Comparison of ENCODE assay signal across 1 cellular context in the genomic region with DNA sequence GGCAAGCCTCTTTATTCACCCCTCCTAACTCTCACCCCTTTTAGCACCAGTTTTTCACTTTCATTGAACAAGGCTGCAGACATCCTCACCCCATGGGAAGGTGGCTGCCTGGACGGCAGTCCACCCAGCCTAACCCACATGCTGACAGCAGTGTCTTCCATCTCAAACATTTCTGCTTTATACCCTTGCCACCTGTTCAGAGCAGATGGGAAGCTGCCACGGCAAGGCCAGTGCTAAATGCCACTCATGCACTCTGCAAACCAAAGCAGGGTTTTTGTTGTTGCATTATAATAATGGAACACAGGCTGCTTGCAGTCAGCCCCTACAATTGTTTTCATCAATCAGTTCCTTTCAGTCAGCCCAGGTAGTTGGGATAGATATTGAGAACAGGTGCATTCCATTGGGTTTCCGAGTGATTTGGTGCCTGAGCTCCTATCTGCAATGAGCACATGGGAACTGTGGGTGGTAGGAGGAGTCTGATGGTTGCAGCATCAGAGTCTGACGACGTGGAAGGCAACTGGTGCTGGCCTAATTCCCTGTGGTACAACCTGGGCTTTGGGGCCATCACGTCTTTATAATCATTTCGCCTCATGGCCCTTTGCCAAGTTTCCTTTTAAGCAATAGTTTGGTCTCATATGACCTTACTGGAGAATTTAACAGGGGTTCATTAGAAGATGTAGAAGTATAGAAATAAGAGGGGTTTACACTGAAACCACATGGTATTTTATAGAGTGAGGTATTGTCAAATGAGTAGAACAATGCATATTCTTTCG.
TF ChIP-seq lines count a peak whose summit lies in the region.

No MANE protein-coding gene starts in this region.

TF ChIP-seq in K562, 482 proteins besides CTCF, POLR2A, EP300 and RAD21 (continued from another document and continues in another):
- TF ChIP-seq, protein P1, sequence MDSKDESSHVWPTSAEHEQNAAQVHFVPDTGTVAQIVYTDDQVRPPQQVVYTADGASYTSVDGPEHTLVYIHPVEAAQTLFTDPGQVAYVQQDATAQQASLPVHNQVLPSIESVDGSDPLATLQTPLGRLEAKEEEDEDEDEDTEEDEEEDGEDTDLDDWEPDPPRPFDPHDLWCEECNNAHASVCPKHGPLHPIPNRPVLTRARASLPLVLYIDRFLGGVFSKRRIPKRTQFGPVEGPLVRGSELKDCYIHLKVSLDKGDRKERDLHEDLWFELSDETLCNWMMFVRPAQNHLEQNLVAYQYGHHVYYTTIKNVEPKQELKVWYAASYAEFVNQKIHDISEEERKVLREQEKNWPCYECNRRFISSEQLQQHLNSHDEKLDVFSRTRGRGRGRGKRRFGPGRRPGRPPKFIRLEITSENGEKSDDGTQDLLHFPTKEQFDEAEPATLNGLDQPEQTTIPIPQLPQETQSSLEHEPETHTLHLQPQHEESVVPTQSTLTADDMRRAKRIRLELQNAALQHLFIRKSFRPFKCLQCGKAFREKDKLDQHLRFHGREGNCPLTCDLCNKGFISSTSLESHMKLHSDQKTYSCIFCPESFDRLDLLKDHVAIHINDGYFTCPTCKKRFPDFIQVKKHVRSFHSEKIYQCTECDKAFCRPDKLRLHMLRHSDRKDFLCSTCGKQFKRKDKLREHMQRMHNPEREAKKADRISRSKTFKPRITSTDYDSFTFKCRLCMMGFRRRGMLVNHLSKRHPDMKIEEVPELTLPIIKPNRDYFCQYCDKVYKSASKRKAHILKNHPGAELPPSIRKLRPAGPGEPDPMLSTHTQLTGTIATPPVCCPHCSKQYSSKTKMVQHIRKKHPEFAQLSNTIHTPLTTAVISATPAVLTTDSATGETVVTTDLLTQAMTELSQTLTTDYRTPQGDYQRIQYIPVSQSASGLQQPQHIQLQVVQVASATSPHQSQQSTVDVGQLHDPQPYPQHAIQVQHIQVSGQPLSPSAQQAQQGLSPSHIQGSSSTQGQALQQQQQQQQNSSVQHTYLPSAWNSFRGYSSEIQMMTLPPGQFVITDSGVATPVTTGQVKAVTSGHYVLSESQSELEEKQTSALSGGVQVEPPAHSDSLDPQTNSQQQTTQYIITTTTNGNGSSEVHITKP (IDR thresholded peaks at IDR 0.05; ENCODE audit: partially characterized antibody): no peak
- TF ChIP-seq, protein P2, sequence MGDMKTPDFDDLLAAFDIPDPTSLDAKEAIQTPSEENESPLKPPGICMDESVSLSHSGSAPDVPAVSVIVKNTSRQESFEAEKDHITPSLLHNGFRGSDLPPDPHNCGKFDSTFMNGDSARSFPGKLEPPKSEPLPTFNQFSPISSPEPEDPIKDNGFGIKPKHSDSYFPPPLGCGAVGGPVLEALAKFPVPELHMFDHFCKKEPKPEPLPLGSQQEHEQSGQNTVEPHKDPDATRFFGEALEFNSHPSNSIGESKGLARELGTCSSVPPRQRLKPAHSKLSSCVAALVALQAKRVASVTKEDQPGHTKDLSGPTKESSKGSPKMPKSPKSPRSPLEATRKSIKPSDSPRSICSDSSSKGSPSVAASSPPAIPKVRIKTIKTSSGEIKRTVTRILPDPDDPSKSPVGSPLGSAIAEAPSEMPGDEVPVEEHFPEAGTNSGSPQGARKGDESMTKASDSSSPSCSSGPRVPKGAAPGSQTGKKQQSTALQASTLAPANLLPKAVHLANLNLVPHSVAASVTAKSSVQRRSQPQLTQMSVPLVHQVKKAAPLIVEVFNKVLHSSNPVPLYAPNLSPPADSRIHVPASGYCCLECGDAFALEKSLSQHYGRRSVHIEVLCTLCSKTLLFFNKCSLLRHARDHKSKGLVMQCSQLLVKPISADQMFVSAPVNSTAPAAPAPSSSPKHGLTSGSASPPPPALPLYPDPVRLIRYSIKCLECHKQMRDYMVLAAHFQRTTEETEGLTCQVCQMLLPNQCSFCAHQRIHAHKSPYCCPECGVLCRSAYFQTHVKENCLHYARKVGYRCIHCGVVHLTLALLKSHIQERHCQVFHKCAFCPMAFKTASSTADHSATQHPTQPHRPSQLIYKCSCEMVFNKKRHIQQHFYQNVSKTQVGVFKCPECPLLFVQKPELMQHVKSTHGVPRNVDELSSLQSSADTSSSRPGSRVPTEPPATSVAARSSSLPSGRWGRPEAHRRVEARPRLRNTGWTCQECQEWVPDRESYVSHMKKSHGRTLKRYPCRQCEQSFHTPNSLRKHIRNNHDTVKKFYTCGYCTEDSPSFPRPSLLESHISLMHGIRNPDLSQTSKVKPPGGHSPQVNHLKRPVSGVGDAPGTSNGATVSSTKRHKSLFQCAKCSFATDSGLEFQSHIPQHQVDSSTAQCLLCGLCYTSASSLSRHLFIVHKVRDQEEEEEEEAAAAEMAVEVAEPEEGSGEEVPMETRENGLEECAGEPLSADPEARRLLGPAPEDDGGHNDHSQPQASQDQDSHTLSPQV (IDR thresholded peaks at IDR 0.05): peak; percentile 42; the same call in 1 of the 2 replicates
- TF ChIP-seq KLF10 (CRISPR knock-in tag; IDR thresholded peaks at IDR 0.05): no peak
- TF ChIP-seq, protein P3, sequence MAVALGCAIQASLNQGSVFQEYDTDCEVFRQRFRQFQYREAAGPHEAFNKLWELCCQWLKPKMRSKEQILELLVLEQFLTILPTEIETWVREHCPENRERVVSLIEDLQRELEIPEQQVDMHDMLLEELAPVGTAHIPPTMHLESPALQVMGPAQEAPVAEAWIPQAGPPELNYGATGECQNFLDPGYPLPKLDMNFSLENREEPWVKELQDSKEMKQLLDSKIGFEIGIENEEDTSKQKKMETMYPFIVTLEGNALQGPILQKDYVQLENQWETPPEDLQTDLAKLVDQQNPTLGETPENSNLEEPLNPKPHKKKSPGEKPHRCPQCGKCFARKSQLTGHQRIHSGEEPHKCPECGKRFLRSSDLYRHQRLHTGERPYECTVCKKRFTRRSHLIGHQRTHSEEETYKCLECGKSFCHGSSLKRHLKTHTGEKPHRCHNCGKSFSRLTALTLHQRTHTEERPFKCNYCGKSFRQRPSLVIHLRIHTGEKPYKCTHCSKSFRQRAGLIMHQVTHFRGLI (CRISPR knock-in tag; IDR thresholded peaks at IDR 0.05): no peak
- TF ChIP-seq NEUROD1 (IDR thresholded peaks at IDR 0.05; ENCODE audit: borderline replicate concordance, low read depth, low read length, partially characterized antibody): peak; percentile 26
- no peak for TF ChIP-seq CAMTA2 (CRISPR knock-in tag; conservative IDR thresholded peaks at IDR 0.05)
- peak; percentile 74; the same call in 1 of the 2 replicates for TF ChIP-seq SMARCA4 (IDR thresholded peaks at IDR 0.05)
- TF ChIP-seq, protein P4, sequence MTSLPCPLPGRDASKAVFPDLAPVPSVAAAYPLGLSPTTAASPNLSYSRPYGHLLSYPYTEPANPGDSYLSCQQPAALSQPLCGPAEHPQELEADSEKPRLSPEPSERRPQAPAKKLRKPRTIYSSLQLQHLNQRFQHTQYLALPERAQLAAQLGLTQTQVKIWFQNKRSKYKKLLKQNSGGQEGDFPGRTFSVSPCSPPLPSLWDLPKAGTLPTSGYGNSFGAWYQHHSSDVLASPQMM (CRISPR knock-in tag; IDR thresholded peaks at IDR 0.05): no peak
- TF ChIP-seq, protein P5, sequence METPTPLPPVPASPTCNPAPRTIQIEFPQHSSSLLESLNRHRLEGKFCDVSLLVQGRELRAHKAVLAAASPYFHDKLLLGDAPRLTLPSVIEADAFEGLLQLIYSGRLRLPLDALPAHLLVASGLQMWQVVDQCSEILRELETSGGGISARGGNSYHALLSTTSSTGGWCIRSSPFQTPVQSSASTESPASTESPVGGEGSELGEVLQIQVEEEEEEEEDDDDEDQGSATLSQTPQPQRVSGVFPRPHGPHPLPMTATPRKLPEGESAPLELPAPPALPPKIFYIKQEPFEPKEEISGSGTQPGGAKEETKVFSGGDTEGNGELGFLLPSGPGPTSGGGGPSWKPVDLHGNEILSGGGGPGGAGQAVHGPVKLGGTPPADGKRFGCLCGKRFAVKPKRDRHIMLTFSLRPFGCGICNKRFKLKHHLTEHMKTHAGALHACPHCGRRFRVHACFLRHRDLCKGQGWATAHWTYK (CRISPR knock-in tag; IDR thresholded peaks at IDR 0.05): no peak
- TF ChIP-seq, protein P6, sequence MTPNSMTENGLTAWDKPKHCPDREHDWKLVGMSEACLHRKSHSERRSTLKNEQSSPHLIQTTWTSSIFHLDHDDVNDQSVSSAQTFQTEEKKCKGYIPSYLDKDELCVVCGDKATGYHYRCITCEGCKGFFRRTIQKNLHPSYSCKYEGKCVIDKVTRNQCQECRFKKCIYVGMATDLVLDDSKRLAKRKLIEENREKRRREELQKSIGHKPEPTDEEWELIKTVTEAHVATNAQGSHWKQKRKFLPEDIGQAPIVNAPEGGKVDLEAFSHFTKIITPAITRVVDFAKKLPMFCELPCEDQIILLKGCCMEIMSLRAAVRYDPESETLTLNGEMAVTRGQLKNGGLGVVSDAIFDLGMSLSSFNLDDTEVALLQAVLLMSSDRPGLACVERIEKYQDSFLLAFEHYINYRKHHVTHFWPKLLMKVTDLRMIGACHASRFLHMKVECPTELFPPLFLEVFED (CRISPR knock-in tag; conservative IDR thresholded peaks at IDR 0.05): no peak
- TF ChIP-seq, protein P7, sequence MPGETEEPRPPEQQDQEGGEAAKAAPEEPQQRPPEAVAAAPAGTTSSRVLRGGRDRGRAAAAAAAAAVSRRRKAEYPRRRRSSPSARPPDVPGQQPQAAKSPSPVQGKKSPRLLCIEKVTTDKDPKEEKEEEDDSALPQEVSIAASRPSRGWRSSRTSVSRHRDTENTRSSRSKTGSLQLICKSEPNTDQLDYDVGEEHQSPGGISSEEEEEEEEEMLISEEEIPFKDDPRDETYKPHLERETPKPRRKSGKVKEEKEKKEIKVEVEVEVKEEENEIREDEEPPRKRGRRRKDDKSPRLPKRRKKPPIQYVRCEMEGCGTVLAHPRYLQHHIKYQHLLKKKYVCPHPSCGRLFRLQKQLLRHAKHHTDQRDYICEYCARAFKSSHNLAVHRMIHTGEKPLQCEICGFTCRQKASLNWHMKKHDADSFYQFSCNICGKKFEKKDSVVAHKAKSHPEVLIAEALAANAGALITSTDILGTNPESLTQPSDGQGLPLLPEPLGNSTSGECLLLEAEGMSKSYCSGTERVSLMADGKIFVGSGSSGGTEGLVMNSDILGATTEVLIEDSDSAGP (CRISPR knock-in tag; IDR thresholded peaks at IDR 0.05): no peak
- peak; percentile 57 for TF ChIP-seq FOSL1 (tag; conservative IDR thresholded peaks at IDR 0.05)
- TF ChIP-seq, protein P8, sequence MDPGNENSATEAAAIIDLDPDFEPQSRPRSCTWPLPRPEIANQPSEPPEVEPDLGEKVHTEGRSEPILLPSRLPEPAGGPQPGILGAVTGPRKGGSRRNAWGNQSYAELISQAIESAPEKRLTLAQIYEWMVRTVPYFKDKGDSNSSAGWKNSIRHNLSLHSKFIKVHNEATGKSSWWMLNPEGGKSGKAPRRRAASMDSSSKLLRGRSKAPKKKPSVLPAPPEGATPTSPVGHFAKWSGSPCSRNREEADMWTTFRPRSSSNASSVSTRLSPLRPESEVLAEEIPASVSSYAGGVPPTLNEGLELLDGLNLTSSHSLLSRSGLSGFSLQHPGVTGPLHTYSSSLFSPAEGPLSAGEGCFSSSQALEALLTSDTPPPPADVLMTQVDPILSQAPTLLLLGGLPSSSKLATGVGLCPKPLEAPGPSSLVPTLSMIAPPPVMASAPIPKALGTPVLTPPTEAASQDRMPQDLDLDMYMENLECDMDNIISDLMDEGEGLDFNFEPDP (CRISPR knock-in tag; IDR thresholded peaks at IDR 0.05): no peak
- TF ChIP-seq, protein P9, sequence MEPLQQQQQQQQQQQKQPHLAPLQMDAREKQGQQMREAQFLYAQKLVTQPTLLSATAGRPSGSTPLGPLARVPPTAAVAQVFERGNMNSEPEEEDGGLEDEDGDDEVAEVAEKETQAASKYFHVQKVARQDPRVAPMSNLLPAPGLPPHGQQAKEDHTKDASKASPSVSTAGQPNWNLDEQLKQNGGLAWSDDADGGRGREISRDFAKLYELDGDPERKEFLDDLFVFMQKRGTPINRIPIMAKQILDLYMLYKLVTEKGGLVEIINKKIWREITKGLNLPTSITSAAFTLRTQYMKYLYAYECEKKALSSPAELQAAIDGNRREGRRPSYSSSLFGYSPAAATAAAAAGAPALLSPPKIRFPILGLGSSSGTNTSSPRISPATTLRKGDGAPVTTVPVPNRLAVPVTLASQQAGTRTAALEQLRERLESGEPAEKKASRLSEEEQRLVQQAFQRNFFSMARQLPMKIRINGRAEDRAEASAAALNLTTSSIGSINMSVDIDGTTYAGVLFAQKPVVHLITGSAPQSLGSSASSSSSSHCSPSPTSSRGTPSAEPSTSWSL (CRISPR knock-in tag; IDR thresholded peaks at IDR 0.05; ENCODE audit: borderline replicate concordance): no peak
- TF ChIP-seq MEF2D (tag; conservative IDR thresholded peaks at IDR 0.05; ENCODE audit: low read depth): no peak
- TF ChIP-seq NFE2L1 (tag; IDR thresholded peaks at IDR 0.05; ENCODE audit: borderline replicate concordance, low read depth): no peak
- no peak for TF ChIP-seq TARDBP (IDR thresholded peaks at IDR 0.05)
- TF ChIP-seq ZNF133 (CRISPR knock-in tag; IDR thresholded peaks at IDR 0.05): no peak
- no peak for TF ChIP-seq U2AF1 (optimal IDR thresholded peaks at IDR 0.05; ENCODE audit: low read depth, low read length)
- TF ChIP-seq CBFA2T2 (conservative IDR thresholded peaks at IDR 0.05): peak; percentile 71
- no peak for TF ChIP-seq RBM14 (IDR thresholded peaks at IDR 0.05; ENCODE audit: borderline replicate concordance, insufficient read depth, low read depth, low read length)
- no peak for TF ChIP-seq HDGF (IDR thresholded peaks at IDR 0.05)
